1 cellular context compared by ENCODE assay signal in the genomic region with DNA sequence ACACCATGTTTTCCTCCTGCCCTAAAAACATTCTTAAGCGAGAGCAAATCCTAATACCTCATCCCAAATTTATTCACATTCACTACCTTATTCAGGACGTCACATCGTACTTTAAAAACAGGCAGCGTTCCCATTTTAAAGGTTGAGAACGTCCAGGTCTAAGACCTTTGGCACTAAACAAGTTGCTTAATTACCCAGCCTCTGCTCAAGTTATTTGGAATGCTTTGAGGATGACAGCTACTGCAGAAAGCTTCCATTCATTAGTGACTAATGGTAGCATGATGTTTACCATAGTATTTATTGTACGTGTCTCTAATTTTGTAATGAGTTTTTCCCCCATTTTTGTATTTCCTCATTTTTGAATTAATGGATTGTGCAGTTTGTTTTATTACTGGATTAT.
TF ChIP-seq lines count a peak whose summit lies in the region.

No MANE protein-coding gene starts in this region.

TF ChIP-seq in SK-N-SH, 30 proteins besides CTCF, POLR2A, EP300 and RAD21 (continued from another document):
- TF ChIP-seq, protein P1, sequence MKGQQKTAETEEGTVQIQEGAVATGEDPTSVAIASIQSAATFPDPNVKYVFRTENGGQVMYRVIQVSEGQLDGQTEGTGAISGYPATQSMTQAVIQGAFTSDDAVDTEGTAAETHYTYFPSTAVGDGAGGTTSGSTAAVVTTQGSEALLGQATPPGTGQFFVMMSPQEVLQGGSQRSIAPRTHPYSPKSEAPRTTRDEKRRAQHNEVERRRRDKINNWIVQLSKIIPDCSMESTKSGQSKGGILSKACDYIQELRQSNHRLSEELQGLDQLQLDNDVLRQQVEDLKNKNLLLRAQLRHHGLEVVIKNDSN (IDR thresholded peaks at IDR 0.05; ENCODE audit: borderline replicate concordance, low read depth), result no peak
- TF ChIP-seq FOXM1 (IDR thresholded peaks at IDR 0.05; ENCODE audit: low read depth), result no peak
- TF ChIP-seq NFIC (IDR thresholded peaks at IDR 0.05; ENCODE audit: borderline replicate concordance), result no peak
- no peak for TF ChIP-seq RCOR1 (IDR thresholded peaks at IDR 0.05; ENCODE audit: low read length)
- no peak for TF ChIP-seq GABPA (IDR thresholded peaks at IDR 0.05; ENCODE audit: low read depth)
- TF ChIP-seq FOXJ3 (CRISPR knock-in tag; IDR thresholded peaks at IDR 0.05), result no peak
- TF ChIP-seq TEAD4 (IDR thresholded peaks at IDR 0.05; ENCODE audit: borderline replicate concordance, insufficient read depth), result no peak
- TF ChIP-seq, protein P2, sequence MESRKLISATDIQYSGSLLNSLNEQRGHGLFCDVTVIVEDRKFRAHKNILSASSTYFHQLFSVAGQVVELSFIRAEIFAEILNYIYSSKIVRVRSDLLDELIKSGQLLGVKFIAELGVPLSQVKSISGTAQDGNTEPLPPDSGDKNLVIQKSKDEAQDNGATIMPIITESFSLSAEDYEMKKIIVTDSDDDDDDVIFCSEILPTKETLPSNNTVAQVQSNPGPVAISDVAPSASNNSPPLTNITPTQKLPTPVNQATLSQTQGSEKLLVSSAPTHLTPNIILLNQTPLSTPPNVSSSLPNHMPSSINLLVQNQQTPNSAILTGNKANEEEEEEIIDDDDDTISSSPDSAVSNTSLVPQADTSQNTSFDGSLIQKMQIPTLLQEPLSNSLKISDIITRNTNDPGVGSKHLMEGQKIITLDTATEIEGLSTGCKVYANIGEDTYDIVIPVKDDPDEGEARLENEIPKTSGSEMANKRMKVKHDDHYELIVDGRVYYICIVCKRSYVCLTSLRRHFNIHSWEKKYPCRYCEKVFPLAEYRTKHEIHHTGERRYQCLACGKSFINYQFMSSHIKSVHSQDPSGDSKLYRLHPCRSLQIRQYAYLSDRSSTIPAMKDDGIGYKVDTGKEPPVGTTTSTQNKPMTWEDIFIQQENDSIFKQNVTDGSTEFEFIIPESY (IDR thresholded peaks at IDR 0.05; ENCODE audit: borderline replicate concordance, low read depth), result no peak
